ENCODE assay signal across 1 cellular context in the genomic region with DNA sequence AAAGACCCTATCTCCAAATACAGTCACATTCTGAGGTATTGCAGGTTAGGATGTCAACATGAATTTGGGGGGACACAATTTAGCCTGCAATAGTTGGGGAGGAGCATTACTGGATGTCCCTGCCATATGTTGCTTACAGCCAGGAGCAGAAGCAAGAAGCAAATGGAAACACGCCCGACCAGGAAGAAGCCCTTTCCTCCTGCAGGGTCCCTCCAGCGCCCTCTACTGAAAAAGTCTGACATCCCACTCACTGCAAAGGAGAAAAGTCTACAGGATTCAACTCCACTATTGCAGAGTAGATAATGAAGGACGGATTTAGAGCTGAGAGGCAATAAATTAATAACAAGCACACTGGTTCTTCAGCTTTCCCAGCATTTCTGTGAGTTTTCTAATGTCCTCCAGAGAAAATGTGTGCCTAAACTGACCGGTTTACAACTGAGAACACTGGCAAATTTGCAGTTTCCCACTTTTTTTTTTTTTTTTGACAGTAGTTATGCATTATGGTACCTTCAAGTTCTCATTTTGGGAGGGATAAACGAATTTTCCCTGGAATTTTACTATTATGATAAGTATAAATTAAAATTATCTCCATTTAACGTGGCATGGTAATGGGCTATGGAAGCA.
TF ChIP-seq lines count a peak whose summit lies in the region.

No MANE protein-coding gene starts in this region.

TF ChIP-seq in HepG2, 621 proteins besides CTCF, POLR2A, EP300 and RAD21 (continued from another document):
- TF ChIP-seq, protein P1, sequence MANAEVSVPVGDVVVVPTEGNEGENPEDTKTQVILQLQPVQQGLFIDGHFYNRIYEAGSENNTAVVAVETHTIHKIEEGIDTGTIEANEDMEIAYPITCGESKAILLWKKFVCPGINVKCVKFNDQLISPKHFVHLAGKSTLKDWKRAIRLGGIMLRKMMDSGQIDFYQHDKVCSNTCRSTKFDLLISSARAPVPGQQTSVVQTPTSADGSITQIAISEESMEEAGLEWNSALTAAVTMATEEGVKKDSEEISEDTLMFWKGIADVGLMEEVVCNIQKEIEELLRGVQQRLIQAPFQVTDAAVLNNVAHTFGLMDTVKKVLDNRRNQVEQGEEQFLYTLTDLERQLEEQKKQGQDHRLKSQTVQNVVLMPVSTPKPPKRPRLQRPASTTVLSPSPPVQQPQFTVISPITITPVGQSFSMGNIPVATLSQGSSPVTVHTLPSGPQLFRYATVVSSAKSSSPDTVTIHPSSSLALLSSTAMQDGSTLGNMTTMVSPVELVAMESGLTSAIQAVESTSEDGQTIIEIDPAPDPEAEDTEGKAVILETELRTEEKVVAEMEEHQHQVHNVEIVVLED (CRISPR knock-in tag; IDR thresholded peaks at IDR 0.05; ENCODE audit: borderline replicate concordance) = no peak
- TF ChIP-seq ZFP90 (CRISPR knock-in tag; IDR thresholded peaks at IDR 0.05; ENCODE audit: borderline replicate concordance) = no peak
- peak; percentile 73 for TF ChIP-seq ELF3 (CRISPR knock-in tag; IDR thresholded peaks at IDR 0.05)
- TF ChIP-seq, protein P2, sequence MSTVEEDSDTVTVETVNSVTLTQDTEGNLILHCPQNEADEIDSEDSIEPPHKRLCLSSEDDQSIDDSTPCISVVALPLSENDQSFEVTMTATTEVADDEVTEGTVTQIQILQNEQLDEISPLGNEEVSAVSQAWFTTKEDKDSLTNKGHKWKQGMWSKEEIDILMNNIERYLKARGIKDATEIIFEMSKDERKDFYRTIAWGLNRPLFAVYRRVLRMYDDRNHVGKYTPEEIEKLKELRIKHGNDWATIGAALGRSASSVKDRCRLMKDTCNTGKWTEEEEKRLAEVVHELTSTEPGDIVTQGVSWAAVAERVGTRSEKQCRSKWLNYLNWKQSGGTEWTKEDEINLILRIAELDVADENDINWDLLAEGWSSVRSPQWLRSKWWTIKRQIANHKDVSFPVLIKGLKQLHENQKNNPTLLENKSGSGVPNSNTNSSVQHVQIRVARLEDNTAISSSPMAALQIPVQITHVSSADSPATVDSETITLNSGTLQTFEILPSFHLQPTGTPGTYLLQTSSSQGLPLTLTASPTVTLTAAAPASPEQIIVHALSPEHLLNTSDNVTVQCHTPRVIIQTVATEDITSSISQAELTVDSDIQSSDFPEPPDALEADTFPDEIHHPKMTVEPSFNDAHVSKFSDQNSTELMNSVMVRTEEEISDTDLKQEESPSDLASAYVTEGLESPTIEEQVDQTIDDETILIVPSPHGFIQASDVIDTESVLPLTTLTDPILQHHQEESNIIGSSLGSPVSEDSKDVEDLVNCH (CRISPR knock-in tag; IDR thresholded peaks at IDR 0.05) = no peak
- TF ChIP-seq CBX1 (IDR thresholded peaks at IDR 0.05; ENCODE audit: low read depth) = no peak
- no peak for TF ChIP-seq ZMYM2 (CRISPR knock-in tag; IDR thresholded peaks at IDR 0.05)
- no peak for TF ChIP-seq ATF7-NPFF (CRISPR knock-in tag; IDR thresholded peaks at IDR 0.05; ENCODE audit: low read depth)
- no peak for TF ChIP-seq ZNF124 (CRISPR knock-in tag; IDR thresholded peaks at IDR 0.05)
- peak; percentile 46; the same call in 1 of the 2 replicates for TF ChIP-seq ELF1 (CRISPR knock-in tag; IDR thresholded peaks at IDR 0.05)
- no peak for TF ChIP-seq ZNF441 (CRISPR knock-in tag; IDR thresholded peaks at IDR 0.05; ENCODE audit: borderline replicate concordance)
- no peak for TF ChIP-seq CAMTA2 (CRISPR knock-in tag; IDR thresholded peaks at IDR 0.05; ENCODE audit: borderline replicate concordance)
- TF ChIP-seq HHEX (CRISPR knock-in tag; IDR thresholded peaks at IDR 0.05) = no peak
- no peak for TF ChIP-seq KDM5B (CRISPR knock-in tag; IDR thresholded peaks at IDR 0.05; ENCODE audit: borderline replicate concordance)
- no peak for TF ChIP-seq REXO4 (CRISPR knock-in tag; IDR thresholded peaks at IDR 0.05; ENCODE audit: borderline replicate concordance)
- no peak for TF ChIP-seq ZNF224 (CRISPR knock-in tag; IDR thresholded peaks at IDR 0.05)
- TF ChIP-seq PHF5A (CRISPR knock-in tag; IDR thresholded peaks at IDR 0.05; ENCODE audit: low read depth, unreplicated experiment) = no peak
- peak; percentile 65; the same call in 1 of the 2 replicates for TF ChIP-seq ZKSCAN5 (CRISPR knock-in tag; IDR thresholded peaks at IDR 0.05)
- TF ChIP-seq ZNF577 (CRISPR knock-in tag; IDR thresholded peaks at IDR 0.05; ENCODE audit: borderline replicate concordance, low read depth) = no peak
- TF ChIP-seq, protein P3, sequence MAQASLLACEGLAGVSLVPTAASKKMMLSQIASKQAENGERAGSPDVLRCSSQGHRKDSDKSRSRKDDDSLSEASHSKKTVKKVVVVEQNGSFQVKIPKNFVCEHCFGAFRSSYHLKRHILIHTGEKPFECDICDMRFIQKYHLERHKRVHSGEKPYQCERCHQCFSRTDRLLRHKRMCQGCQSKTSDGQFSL (CRISPR knock-in tag; IDR thresholded peaks at IDR 0.05) = no peak
- TF ChIP-seq, protein P4, sequence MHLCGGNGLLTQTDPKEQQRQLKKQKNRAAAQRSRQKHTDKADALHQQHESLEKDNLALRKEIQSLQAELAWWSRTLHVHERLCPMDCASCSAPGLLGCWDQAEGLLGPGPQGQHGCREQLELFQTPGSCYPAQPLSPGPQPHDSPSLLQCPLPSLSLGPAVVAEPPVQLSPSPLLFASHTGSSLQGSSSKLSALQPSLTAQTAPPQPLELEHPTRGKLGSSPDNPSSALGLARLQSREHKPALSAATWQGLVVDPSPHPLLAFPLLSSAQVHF (CRISPR knock-in tag; IDR thresholded peaks at IDR 0.05) = no peak
- TF ChIP-seq CREM (IDR thresholded peaks at IDR 0.05) = no peak
- TF ChIP-seq CREM (CRISPR knock-in tag; IDR thresholded peaks at IDR 0.05) = no peak
- TF ChIP-seq, protein P5, sequence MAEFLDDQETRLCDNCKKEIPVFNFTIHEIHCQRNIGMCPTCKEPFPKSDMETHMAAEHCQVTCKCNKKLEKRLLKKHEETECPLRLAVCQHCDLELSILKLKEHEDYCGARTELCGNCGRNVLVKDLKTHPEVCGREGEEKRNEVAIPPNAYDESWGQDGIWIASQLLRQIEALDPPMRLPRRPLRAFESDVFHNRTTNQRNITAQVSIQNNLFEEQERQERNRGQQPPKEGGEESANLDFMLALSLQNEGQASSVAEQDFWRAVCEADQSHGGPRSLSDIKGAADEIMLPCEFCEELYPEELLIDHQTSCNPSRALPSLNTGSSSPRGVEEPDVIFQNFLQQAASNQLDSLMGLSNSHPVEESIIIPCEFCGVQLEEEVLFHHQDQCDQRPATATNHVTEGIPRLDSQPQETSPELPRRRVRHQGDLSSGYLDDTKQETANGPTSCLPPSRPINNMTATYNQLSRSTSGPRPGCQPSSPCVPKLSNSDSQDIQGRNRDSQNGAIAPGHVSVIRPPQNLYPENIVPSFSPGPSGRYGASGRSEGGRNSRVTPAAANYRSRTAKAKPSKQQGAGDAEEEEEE (CRISPR knock-in tag; IDR thresholded peaks at IDR 0.05; ENCODE audit: borderline replicate concordance) = 0 out of 2 replicates have a peak, but pooled peaks have one; percentile 31
- TF ChIP-seq FOXC1 (CRISPR knock-in tag; IDR thresholded peaks at IDR 0.05; ENCODE audit: borderline replicate concordance) = no peak
- TF ChIP-seq ZNF234 (CRISPR knock-in tag; conservative IDR thresholded peaks at IDR 0.05) = no peak
- TF ChIP-seq FOXK1 (CRISPR knock-in tag; IDR thresholded peaks at IDR 0.05; ENCODE audit: borderline replicate concordance, low read depth) = no peak
- no peak for TF ChIP-seq RFXANK (CRISPR knock-in tag; IDR thresholded peaks at IDR 0.05)
